Comparison of ENCODE assay signal across 10 cellular contexts in the genomic region with DNA sequence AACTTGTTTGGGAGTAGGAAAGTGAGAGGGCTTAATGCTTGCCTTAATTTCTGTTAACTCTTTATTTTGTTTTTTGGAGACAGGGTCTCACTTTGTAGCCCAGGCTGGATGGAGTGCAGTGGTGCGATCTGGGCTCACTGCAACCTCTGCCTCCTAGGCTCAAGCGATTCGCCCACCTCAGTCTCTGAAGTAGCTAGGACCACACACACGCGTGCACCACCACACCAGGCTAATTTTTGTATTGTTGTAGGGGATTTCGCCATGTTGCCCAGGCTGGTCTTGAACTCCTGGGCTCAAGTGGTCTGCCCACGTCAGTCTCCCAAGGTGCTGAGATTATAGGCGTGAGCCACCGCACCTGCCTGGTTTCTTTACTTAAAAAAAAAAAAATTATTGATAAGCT. TPM values are rescaled to one million over a fixed set of nuclear protein-coding genes. Genes with fewer than 3 reads are reported as not detected.
DNase-seq lines count a peak whose midpoint lies in the region; TF ChIP-seq lines count a peak whose summit lies in the region.
"Had no signal": no experiment of that assay in that cellular context is flagged by ENCODE, and none has a peak within 500 bp of the region (broad histone marks: within the 10 kb centered on the region; RNA-seq: fewer than 3 reads in every experiment).

No MANE protein-coding gene starts in this region.

- peaks cover 30% of the 10 kb centered on the region for H3K36me3 Mint-ChIP-seq in T-helper 2 cell treated with Interferon-gamma antibody and Interleukin-4, amounts not matched to agents 5 μg/mL and 100 μg/mL, for 36 hours (ENCODE audit: low read depth)

- in situ Hi-C loops in KBM-7 (cut with MboI; ENCODE audit: low pct_unique_long_range_greater_than_20kb, low sequenced_read_pairs) = no loop called here

- H3K4me1 ChIP-seq in Peyer's patch (peaks cover 0 to 36% (median 16%) of the 10 kb centered on the region in 4 donors), sigmoid colon (peaks cover 0 to 59% (median 56%) of the 10 kb centered on the region in 4 donors)

- peak overlapping the region in 1 of 4 donors; percentile 81 for H3K4me3 ChIP-seq in Peyer's patch
- peak overlapping the region; percentile 90 for H3K4me3 ChIP-seq in epithelial cell of proximal tubule (ENCODE audit: low read depth, low read length)
- no peak overlapping the region for H3K4me3 ChIP-seq in sigmoid colon

- TF ChIP-seq CTCF in Peyer's patch (IDR thresholded peaks at IDR 0.05) = no peak
- TF ChIP-seq CTCF in epithelial cell of proximal tubule (conservative IDR thresholded peaks at IDR 0.05; ENCODE audit: low read depth, low read length) = no peak
- TF ChIP-seq CTCF in sigmoid colon (IDR thresholded peaks at IDR 0.05) = no peak

- no peaks in the 10 kb centered on the region for H3K27me3 ChIP-seq in Peyer's patch
- H3K27me3 ChIP-seq in sigmoid colon = peaks cover 0 to 17% (median 0%) of the 10 kb centered on the region in 3 donors

- H3K27ac Mint-ChIP-seq in T-helper 2 cell treated with Interferon-gamma antibody and Interleukin-4, amounts not matched to agents 5 μg/mL and 100 μg/mL, for 36 hours = no peak overlapping the region

- peaks cover 60% of the 10 kb centered on the region for H3K4me1 Mint-ChIP-seq in T-helper 2 cell treated with Interferon-gamma antibody and Interleukin-4, amounts not matched to agents 5 μg/mL and 100 μg/mL, for 36 hours (ENCODE audit: low read depth)

- TF ChIP-seq POLR2A in Peyer's patch (IDR thresholded peaks at IDR 0.05) (no peak), sigmoid colon (IDR thresholded peaks at IDR 0.05) (no peak)

- no peak for DNase-seq in T-helper 2 cell treated with Interferon-gamma antibody and Interleukin-4, amounts not matched to agents 5 μg/mL and 100 μg/mL, for 36 hours (ENCODE audit: low spot score)
- DNase-seq in T-helper 2 cell = no peak
- DNase-seq in Peyer's patch = peak in 2 of 3 donors; percentile 31 to 40
- DNase-seq in epithelial cell of proximal tubule (ENCODE audit: low read depth) = no peak
- DNase-seq in sigmoid colon = peak; percentile 28
- no peak for DNase-seq in GM19240 (ENCODE audit: insufficient read length, low spot score)
- no peak for DNase-seq in NCI-H1436 (lab: John Stamatoyannopoulos, UW)
- DNase-seq in KBM-7 = no peak
- DNase-seq: NCI-H1930; stimulated activated CD4-positive, alpha-beta T cell treated with anti-CD3 and anti-CD28 coated beads, Interleukin-4, amount 100 ng/mL, for 4 hours had no signal

- peaks cover 15% of the 10 kb centered on the region for H3K27me3 Mint-ChIP-seq in T-helper 2 cell treated with Interferon-gamma antibody and Interleukin-4, amounts not matched to agents 5 μg/mL and 100 μg/mL, for 36 hours (ENCODE audit: low read depth)

- peak overlapping the region; percentile 85 for H3K4me3 Mint-ChIP-seq in T-helper 2 cell treated with Interferon-gamma antibody and Interleukin-4, amounts not matched to agents 5 μg/mL and 100 μg/mL, for 36 hours

- no peak for TF ChIP-seq EP300 in sigmoid colon (IDR thresholded peaks at IDR 0.05)

- H3K27ac ChIP-seq in Peyer's patch (no peak overlapping the region), sigmoid colon (no peak overlapping the region)

- intact Hi-C loops in sigmoid colon (cut with DNase I) = loop anchor here (5.0 kb wide), 1 partner anchor 120 kb away; no protein-coding TSS in a partner anchor

- 92 to 94% methylated on average over 9 of the region's 9 CpGs for WGBS in sigmoid colon, 2 donors

- H3K36me3 ChIP-seq in Peyer's patch (peaks cover 0 to 8% (median 0%) of the 10 kb centered on the region in 3 donors), sigmoid colon (no peaks in the 10 kb centered on the region)

- no peaks in the 10 kb centered on the region for H3K9me3 Mint-ChIP-seq in T-helper 2 cell treated with Interferon-gamma antibody and Interleukin-4, amounts not matched to agents 5 μg/mL and 100 μg/mL, for 36 hours

- H3K9me3 ChIP-seq in Peyer's patch = no peaks in the 10 kb centered on the region
- H3K9me3 ChIP-seq in sigmoid colon = no peaks in the 10 kb centered on the region

RNA-seq across cellular contexts. Expression of a gene that starts 1.9 kb away (rescaled TPM):
- total RNA-seq in Peyer's patch (10 to 100 TPM; 34.3 to 87.5 (median 48.5) TPM), epithelial cell of proximal tubule (28.6 and 33.2 TPM in 2 replicates), sigmoid colon (10 to 100 TPM; 22.7 to 44.0 (median 34.6) TPM)
- 10 to 100 TPM; 18.4 to 23.8 (median 22.8) TPM for polyA plus RNA-seq in sigmoid colon

Comparison
In these comparisons a context has a peak if more than half of its experiments do, and no peak if none do; other contexts are left out.
1. DNase-seq: peak in Peyer's patch (2 of 3) and sigmoid colon (single experiment); none in T-helper 2 cell treated with Interferon-gamma antibody and Interleukin-4, amounts not matched to agents 5 μg/mL and 100 μg/mL, for 36 hours (single experiment), T-helper 2 cell (0 of 5), epithelial cell of proximal tubule (single experiment), GM19240 (single experiment), NCI-H1436 (single experiment) and KBM-7 (single experiment).